Comparison of ENCODE assay signal across 8 cellular contexts in genomic region chr2:225002039-225002655, GRCh38. TPM values are rescaled to one million over a fixed set of nuclear protein-coding genes. Genes with fewer than 3 reads are reported as not detected.
A peak's percentile ranks its signal among the peaks of the same experiment; 100 is the strongest.
DNase-seq lines count a peak whose midpoint lies in the region; ATAC-seq and TF ChIP-seq lines count a peak whose summit lies in the region.

No MANE protein-coding gene starts in this region.

- H3K4me1 ChIP-seq in CD8-positive, alpha-beta T cell (ENCODE audit: insufficient read depth, low read length): peaks cover 38% of the 10 kb centered on the region
- peaks cover 19% of the 10 kb centered on the region for H3K4me1 ChIP-seq in OCI-LY1 (ENCODE audit: insufficient read depth, low read length, severe bottlenecking)

- H3K4me1 Mint-ChIP-seq in CD8-positive, alpha-beta T cell (ENCODE audit: low read depth): peaks cover 87% of the 10 kb centered on the region
- peaks cover 92% of the 10 kb centered on the region for H3K4me1 Mint-ChIP-seq in activated T-cell treated with anti-CD3 and anti-CD28 coated beads, Interleukin-2, amount 50 U/mL, for 72 hours (ENCODE audit: low read depth)

- TF ChIP-seq CTCF in CD8-positive, alpha-beta T cell (IDR thresholded peaks at IDR 0.05): peak; percentile 82
- peak; percentile 83 for TF ChIP-seq CTCF in OCI-LY1 (IDR thresholded peaks at IDR 0.05; ENCODE audit: low read length)

- no peaks in the 10 kb centered on the region for H4K20me1 ChIP-seq in OCI-LY1 (ENCODE audit: insufficient read depth, low read length)

- H3K79me2 ChIP-seq in OCI-LY1 (ENCODE audit: insufficient read depth, low read length): no peaks in the 10 kb centered on the region

- 0 out of 2 replicates have a peak overlapping the region, but pooled peaks have one; percentile 5 for H3K9ac ChIP-seq in OCI-LY1 (ENCODE audit: low read length)

- peak; percentile 28 to 73 (median 67) for DNase-seq in CD8-positive, alpha-beta T cell
- peak; percentile 72 to 74 for DNase-seq in activated T-cell treated with anti-CD3 and anti-CD28 coated beads, Interleukin-2, amount 50 U/mL, for 72 hours
- DNase-seq in foreskin melanocyte (peak; percentile 62), putamen (ENCODE audit: low spot score) (peak; percentile 55), UCSD-AML1 (lab: John Stamatoyannopoulos, UW; ENCODE audit: unreplicated experiment) (no peak)

- intact Hi-C loops in CD8-positive, alpha-beta T cell (cut with DNase I, micrococcal nuclease): loop anchor here (1.0 to 10.0 kb wide), 7 partner anchors 57 to 1983 kb away; no protein-coding TSS in a partner anchor

- peak; percentile 84 for ATAC-seq in CD8-positive, alpha-beta T cell
- ATAC-seq in GM19328 (IDR thresholded peaks at IDR 0.05; ENCODE audit: unreplicated experiment) (peak; percentile 53), HG03442 (IDR thresholded peaks at IDR 0.05; ENCODE audit: unreplicated experiment) (peak; percentile 60)
- ATAC-seq in activated T-cell treated with anti-CD3 and anti-CD28 coated beads, Interleukin-2, amount 50 U/mL, for 72 hours (replicated peaks in 1 of 2): peak; percentile 72 to 73

- peak overlapping the region; percentile 88; the same call in 1 of the 2 replicates for H2AFZ ChIP-seq in OCI-LY1 (ENCODE audit: low read length)

- CTCF ChIA-PET in CD8-positive, alpha-beta T cell (lab: Charles Lee): interaction anchor here (0.7 to 6.8 kb wide), 60 partner anchors 9 to 657 kb away, joined by 3 to 69 read pairs (median 6); partner anchors contain the start of gene DOCK10

- no peaks in the 10 kb centered on the region for H3K9me3 Mint-ChIP-seq in CD8-positive, alpha-beta T cell
- no peaks in the 10 kb centered on the region for H3K9me3 Mint-ChIP-seq in activated T-cell treated with anti-CD3 and anti-CD28 coated beads, Interleukin-2, amount 50 U/mL, for 72 hours

- H3K27ac Mint-ChIP-seq in CD8-positive, alpha-beta T cell: peak overlapping the region; percentile 86
- H3K27ac Mint-ChIP-seq in activated T-cell treated with anti-CD3 and anti-CD28 coated beads, Interleukin-2, amount 50 U/mL, for 72 hours: peak overlapping the region; percentile 84

- no peaks in the 10 kb centered on the region for H3K27me3 Mint-ChIP-seq in CD8-positive, alpha-beta T cell (ENCODE audit: low read depth)
- H3K27me3 Mint-ChIP-seq in activated T-cell treated with anti-CD3 and anti-CD28 coated beads, Interleukin-2, amount 50 U/mL, for 72 hours (ENCODE audit: low read depth): no peaks in the 10 kb centered on the region

- POLR2A ChIA-PET in CD8-positive, alpha-beta T cell (lab: Charles Lee): interaction anchor here (0.6 to 1.9 kb wide), 8 partner anchors 16 to 663 kb away, joined by 3 to 6 read pairs (median 3); no protein-coding TSS in a partner anchor

- H3K9me3 ChIP-seq in CD8-positive, alpha-beta T cell (ENCODE audit: low read length): no peaks in the 10 kb centered on the region
- H3K9me3 ChIP-seq in OCI-LY1 (ENCODE audit: low read length): no peaks in the 10 kb centered on the region

- peak overlapping the region; percentile 29 for H3K4me3 Mint-ChIP-seq in CD8-positive, alpha-beta T cell
- peak overlapping the region; percentile 65 to 67 for H3K4me3 Mint-ChIP-seq in activated T-cell treated with anti-CD3 and anti-CD28 coated beads, Interleukin-2, amount 50 U/mL, for 72 hours

- no peaks in the 10 kb centered on the region for H3K9me2 ChIP-seq in OCI-LY1 (ENCODE audit: low read depth, low read length)

- peak overlapping the region; percentile 17 for H3K4me3 ChIP-seq in CD8-positive, alpha-beta T cell (ENCODE audit: low read depth, low read length)
- H3K4me3 ChIP-seq in OCI-LY1 (ENCODE audit: low read depth, low read length, poor library complexity, severe bottlenecking): peak overlapping the region; percentile 8

- no peaks in the 10 kb centered on the region for H3K27me3 ChIP-seq in CD8-positive, alpha-beta T cell (ENCODE audit: insufficient read depth, low read length)
- no peaks in the 10 kb centered on the region for H3K27me3 ChIP-seq in OCI-LY1 (ENCODE audit: insufficient read depth, low read length)

- H3F3A ChIP-seq in OCI-LY1 (ENCODE audit: insufficient read depth, low read length): no peaks in the 10 kb centered on the region

- H3K36me3 ChIP-seq in CD8-positive, alpha-beta T cell (ENCODE audit: insufficient read depth, low read length): no peaks in the 10 kb centered on the region
- no peaks in the 10 kb centered on the region for H3K36me3 ChIP-seq in OCI-LY1 (ENCODE audit: insufficient read depth, low read length)

- peaks cover 35% of the 10 kb centered on the region for H3K36me3 Mint-ChIP-seq in CD8-positive, alpha-beta T cell
- peaks cover 2 to 11% of the 10 kb centered on the region in 2 donors for H3K36me3 Mint-ChIP-seq in activated T-cell treated with anti-CD3 and anti-CD28 coated beads, Interleukin-2, amount 50 U/mL, for 72 hours (ENCODE audit: insufficient read depth in 2 of 2)

- peak overlapping the region; percentile 44 for H3K4me2 ChIP-seq in OCI-LY1 (ENCODE audit: low read length)

- peak overlapping the region; percentile 18 for H3K27ac ChIP-seq in CD8-positive, alpha-beta T cell (ENCODE audit: low read depth, low read length)
- peak overlapping the region; percentile 87 for H3K27ac ChIP-seq in OCI-LY1 (ENCODE audit: low read depth, low read length, poor library complexity, severe bottlenecking)

RNA-seq across cellular contexts. Expression of gene DOCK10, which starts 40.1 kb away (rescaled TPM):
- total RNA-seq in CD8-positive, alpha-beta T cell: 100 to 1,000 TPM; 183 to 188 TPM
- total RNA-seq in activated T-cell treated with anti-CD3 and anti-CD28 coated beads, Interleukin-2, amount 50 U/mL, for 72 hours: 100 to 1,000 TPM; 179 to 199 TPM
